10 cellular contexts compared by ENCODE assay signal in the genomic region with DNA sequence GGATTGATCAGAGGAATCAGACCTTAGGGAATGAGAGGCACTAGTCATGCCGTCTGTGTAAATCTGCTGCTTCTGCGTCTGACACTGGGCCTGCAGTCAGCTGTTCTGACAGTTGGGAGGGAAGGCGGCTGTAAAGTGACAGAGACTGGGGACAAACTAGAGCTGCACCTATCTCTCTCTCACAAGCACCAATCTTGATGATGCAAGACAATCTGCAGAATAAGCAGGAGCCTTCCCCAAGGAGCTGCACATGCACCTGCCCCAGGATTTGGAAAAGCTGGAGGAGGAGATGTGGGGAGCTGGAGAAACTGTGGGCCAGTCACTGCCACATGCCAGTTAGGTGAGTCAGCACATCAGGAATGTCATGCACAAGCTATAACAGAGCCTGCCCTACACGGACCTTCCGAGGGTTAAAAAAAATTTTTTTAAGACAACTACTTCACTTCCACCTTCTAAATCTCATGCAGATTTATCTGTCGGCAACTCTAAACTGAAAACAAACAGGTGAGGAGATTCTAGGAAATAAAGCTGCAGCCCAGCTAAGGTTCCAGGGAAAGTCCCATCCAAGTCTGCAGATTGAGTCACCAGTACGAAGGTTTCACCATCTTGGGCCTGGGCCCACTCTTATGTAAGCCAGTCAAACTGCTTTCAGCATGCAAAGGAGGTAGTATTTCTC. TPM values are rescaled to one million over a fixed set of nuclear protein-coding genes. Genes with fewer than 3 reads are reported as not detected.
A peak's percentile ranks its signal among the peaks of the same experiment; 100 is the strongest.
DNase-seq lines count a peak whose midpoint lies in the region; ATAC-seq and TF ChIP-seq lines count a peak whose summit lies in the region.
"Had no signal": no experiment of that assay in that cellular context is flagged by ENCODE, and none has a peak within 500 bp of the region (broad histone marks: within the 10 kb centered on the region; RNA-seq: fewer than 3 reads in every experiment).

No MANE protein-coding gene starts in this region.

- ATAC-seq in GM18907 (IDR thresholded peaks at IDR 0.05; ENCODE audit: unreplicated experiment) (no peak), HG03521 (IDR thresholded peaks at IDR 0.05; ENCODE audit: unreplicated experiment) (no peak), GM21515 (IDR thresholded peaks at IDR 0.05; ENCODE audit: unreplicated experiment) (no peak)

- DNase-seq in AG08396 (ENCODE audit: low spot score) (peak; percentile 72), LHCN-M2 (ENCODE audit: low read depth) (peak; percentile 85), epithelial cell of esophagus (ENCODE audit: low read depth) (peak; percentile 94), mesothelial cell of epicardium (ENCODE audit: low spot score in 2 of 2, unreplicated experiment in 2 of 2) (no peak)
- DNase-seq in activated naive CD4-positive, alpha-beta T cell treated with Interleukin-2 at 50 U/mL for 16 hours, result no peak

- no peaks in the 10 kb centered on the region for H3K36me3 Mint-ChIP-seq in mesothelial cell of epicardium

- H3K27ac Mint-ChIP-seq in mesothelial cell of epicardium, result peak overlapping the region; percentile 84

- no peaks in the 10 kb centered on the region for H3K27me3 Mint-ChIP-seq in mesothelial cell of epicardium (ENCODE audit: low read depth)

- no peak for TF ChIP-seq CTCF in epithelial cell of esophagus (IDR thresholded peaks at IDR 0.05; ENCODE audit: insufficient read depth, low read depth, low read length, missing control alignments)
- no peak for TF ChIP-seq CTCF in mesothelial cell of epicardium (IDR thresholded peaks at IDR 0.05; ENCODE audit: unreplicated experiment)

- no peaks in the 10 kb centered on the region for H3K9me3 Mint-ChIP-seq in mesothelial cell of epicardium

- H3K4me3 Mint-ChIP-seq in mesothelial cell of epicardium, result no peak overlapping the region

- H3K4me1 Mint-ChIP-seq in mesothelial cell of epicardium, result peaks cover 53% of the 10 kb centered on the region

- peak overlapping the region; percentile 18 for H3K4me3 ChIP-seq in epithelial cell of esophagus (ENCODE audit: low read length)
- H3K4me3 ChIP-seq: cardiac muscle cell had no signal

RNA-seq across cellular contexts. Expression of a gene that starts 39.2 kb away (rescaled TPM):
- total RNA-seq in LHCN-M2 (2014; rRNA removed), result 0.19 and 0.23 TPM in 2 replicates
- polyA plus RNA-seq in LHCN-M2 (2012), result 0.58 TPM
- total RNA-seq in mesothelial cell of epicardium, result 0.97 to 2.6 TPM (median 1.9 TPM) in 3 replicates
- total RNA-seq: G401 had no signal

Comparison
In these comparisons a context has a peak if more than half of its experiments do, and no peak if none do; other contexts are left out.
1. DNase-seq: peak in AG08396 (single experiment), LHCN-M2 (single experiment) and epithelial cell of esophagus (single experiment); none in mesothelial cell of epicardium (0 of 2) and activated naive CD4-positive, alpha-beta T cell treated with Interleukin-2 at 50 U/mL for 16 hours (single experiment).